ENCODE assay signal across 8 cellular contexts in the genomic region with DNA sequence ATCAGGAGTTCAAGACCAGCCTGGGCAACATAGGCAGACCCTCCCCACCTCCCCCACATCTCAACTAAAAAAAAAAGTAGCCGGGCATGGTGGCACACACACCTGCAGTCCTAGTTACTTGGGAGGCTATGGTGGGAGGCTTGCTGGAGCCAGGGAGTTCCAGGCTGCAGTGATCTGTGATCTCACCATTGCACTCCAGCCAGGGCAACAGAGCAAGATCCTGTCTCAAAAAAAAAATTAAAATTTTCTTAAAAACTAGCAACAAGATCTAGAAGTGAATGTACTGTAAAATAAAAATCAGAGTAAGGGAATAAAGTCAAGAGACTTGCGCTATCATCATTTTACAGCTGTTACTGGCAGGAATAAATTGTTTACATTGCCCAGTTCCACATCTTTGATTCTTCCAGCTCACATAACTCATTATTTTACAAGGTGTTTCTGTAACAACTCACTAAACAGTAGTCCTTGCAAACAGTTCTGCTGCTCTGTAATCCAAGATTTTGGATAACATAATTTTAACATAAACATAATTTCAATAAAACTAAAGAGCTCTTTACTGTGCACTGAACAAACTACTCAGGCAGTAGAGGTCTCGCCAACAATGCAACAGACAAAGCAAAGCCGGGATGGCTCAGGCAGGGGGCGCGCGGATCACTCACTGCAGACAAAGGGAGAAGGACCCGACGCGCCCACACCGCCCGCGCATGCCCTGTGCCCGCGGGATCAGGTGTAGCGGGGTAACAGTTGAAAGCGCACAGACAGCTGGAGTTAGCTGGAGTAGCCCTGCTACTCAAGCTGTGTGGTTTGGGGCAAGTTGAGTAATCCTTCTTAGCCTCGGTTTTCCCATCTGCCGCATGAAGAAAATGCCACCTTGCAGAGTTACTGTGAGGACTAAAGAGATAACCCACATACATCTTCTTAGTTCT.
DNase-seq lines count a peak whose midpoint lies in the region; ATAC-seq and TF ChIP-seq lines count a peak whose summit lies in the region.

No MANE protein-coding gene starts in this region.

- no peak overlapping the region for H3K27ac Mint-ChIP-seq in CD8-positive, alpha-beta T cell
- no peak overlapping the region for H3K27ac Mint-ChIP-seq in activated CD8-positive, alpha-beta T cell treated with anti-CD3 and anti-CD28 coated beads, Interleukin-2, amount 10 ng/mL, durations not matched to agents 7 days and 5 days
- H3K27ac Mint-ChIP-seq in nephron: peak overlapping the region in 2 of 3 experiments; percentile 37 to 64

- peaks cover 6% of the 10 kb centered on the region for H3K4me1 Mint-ChIP-seq in CD8-positive, alpha-beta T cell (ENCODE audit: low read depth)
- H3K4me1 Mint-ChIP-seq in activated CD8-positive, alpha-beta T cell treated with anti-CD3 and anti-CD28 coated beads, Interleukin-2, amount 10 ng/mL, durations not matched to agents 7 days and 5 days (ENCODE audit: low read depth): peaks cover 11% of the 10 kb centered on the region
- peaks cover 13% of the 10 kb centered on the region for H3K4me1 Mint-ChIP-seq in nephron

- H3K27me3 Mint-ChIP-seq in CD8-positive, alpha-beta T cell (ENCODE audit: low read depth): peaks cover 19% of the 10 kb centered on the region
- H3K27me3 Mint-ChIP-seq in activated CD8-positive, alpha-beta T cell treated with anti-CD3 and anti-CD28 coated beads, Interleukin-2, amount 10 ng/mL, durations not matched to agents 7 days and 5 days (ENCODE audit: low read depth): peaks cover 44% of the 10 kb centered on the region
- H3K27me3 Mint-ChIP-seq in nephron (ENCODE audit: low read depth): peaks cover 12% of the 10 kb centered on the region

- H3K9me3 ChIP-seq in CD8-positive, alpha-beta T cell (ENCODE audit: low read length): no peaks in the 10 kb centered on the region
- H3K9me3 ChIP-seq in effector memory CD4-positive, alpha-beta T cell (ENCODE audit: control insufficient read depth, low read length): no peaks in the 10 kb centered on the region

- H3K27ac ChIP-seq in CD8-positive, alpha-beta T cell (ENCODE audit: low read depth, low read length): no peak overlapping the region
- no peak overlapping the region for H3K27ac ChIP-seq in effector memory CD4-positive, alpha-beta T cell (ENCODE audit: insufficient read depth, low read length, poor library complexity, severe bottlenecking)

- CTCF ChIA-PET in CD8-positive, alpha-beta T cell (lab: Charles Lee): interaction anchor here (0.6 to 9.4 kb wide), 39 partner anchors 8 to 1083 kb away, joined by 3 to 122 read pairs (median 5); a partner anchor contains a TSS
- CTCF ChIA-PET in activated CD8-positive, alpha-beta T cell treated with anti-CD3 and anti-CD28 coated beads, Interleukin-2, amount 10 ng/mL, durations not matched to agents 7 days and 5 days (lab: Charles Lee): interaction anchor here (0.6 to 6.1 kb wide), 43 partner anchors 9 to 603 kb away, joined by 3 to 88 read pairs (median 4); a partner anchor contains a TSS

- no peak overlapping the region for H3K4me3 Mint-ChIP-seq in CD8-positive, alpha-beta T cell
- peak overlapping the region; percentile 19 for H3K4me3 Mint-ChIP-seq in activated CD8-positive, alpha-beta T cell treated with anti-CD3 and anti-CD28 coated beads, Interleukin-2, amount 10 ng/mL, durations not matched to agents 7 days and 5 days
- peak overlapping the region; percentile 14 to 27 (median 23) for H3K4me3 Mint-ChIP-seq in nephron

- peak; percentile 65 to 88 (median 81) for DNase-seq in CD8-positive, alpha-beta T cell
- DNase-seq in HT-29 (ENCODE audit: low spot score) (peak; percentile 80), NCI-H82 treated with DMSO at 0.1 percent for 48 hours (lab: John Stamatoyannopoulos, UW; ENCODE audit: unreplicated experiment) (peak; percentile 98)
- peak; percentile 85 for DNase-seq in activated CD8-positive, alpha-beta T cell treated with anti-CD3 and anti-CD28 coated beads, Interleukin-2, amount 10 ng/mL, durations not matched to agents 7 days and 5 days
- DNase-seq in effector memory CD4-positive, alpha-beta T cell: peak; percentile 47 to 64 (median 62)
- peak; percentile 83 for DNase-seq in stimulated activated naive CD8-positive, alpha-beta T cell treated with anti-CD3 and anti-CD28 coated beads, Interleukin-15, Interleukin-2, amounts not matched to agents 100 U/mL and 50 U/mL, for 24 hours

- POLR2A ChIA-PET in CD8-positive, alpha-beta T cell (lab: Charles Lee): interaction anchor here (1.2 to 1.6 kb wide), 2 partner anchors 110 to 121 kb away, joined by 4 read pairs; no protein-coding TSS in a partner anchor
- POLR2A ChIA-PET in activated CD8-positive, alpha-beta T cell treated with anti-CD3 and anti-CD28 coated beads, Interleukin-2, amount 10 ng/mL, durations not matched to agents 7 days and 5 days (lab: Charles Lee): interaction anchor here (0.7 to 1.5 kb wide), 6 partner anchors 12 to 118 kb away, joined by 3 to 7 read pairs (median 3); no protein-coding TSS in a partner anchor

- H3K36me3 ChIP-seq in CD8-positive, alpha-beta T cell (ENCODE audit: insufficient read depth, low read length): no peaks in the 10 kb centered on the region
- no peaks in the 10 kb centered on the region for H3K36me3 ChIP-seq in effector memory CD4-positive, alpha-beta T cell (ENCODE audit: control insufficient read depth, insufficient read depth, low read length)

- intact Hi-C loops in CD8-positive, alpha-beta T cell (cut with DNase I, micrococcal nuclease): loop anchor here (1.0 to 5.0 kb wide), 4 partner anchors 18 to 589 kb away; no protein-coding TSS in a partner anchor

- no peaks in the 10 kb centered on the region for H3K36me3 Mint-ChIP-seq in CD8-positive, alpha-beta T cell
- no peaks in the 10 kb centered on the region for H3K36me3 Mint-ChIP-seq in activated CD8-positive, alpha-beta T cell treated with anti-CD3 and anti-CD28 coated beads, Interleukin-2, amount 10 ng/mL, durations not matched to agents 7 days and 5 days (ENCODE audit: low read depth)
- no peaks in the 10 kb centered on the region for H3K36me3 Mint-ChIP-seq in nephron (ENCODE audit: low read depth)

- ATAC-seq in CD8-positive, alpha-beta T cell: peak; percentile 100
- peak; percentile 70 for ATAC-seq in GM19468 (IDR thresholded peaks at IDR 0.05; ENCODE audit: extremely low read depth, unreplicated experiment)
- ATAC-seq in activated CD8-positive, alpha-beta T cell treated with anti-CD3 and anti-CD28 coated beads, Interleukin-2, amount 10 ng/mL, durations not matched to agents 7 days and 5 days: peak; percentile 100
- peak; percentile 98 for ATAC-seq in stimulated activated naive CD8-positive, alpha-beta T cell treated with anti-CD3 and anti-CD28 coated beads, Interleukin-15, Interleukin-2, amounts not matched to agents 100 U/mL and 50 U/mL, for 24 hours

- H3K4me1 ChIP-seq in CD8-positive, alpha-beta T cell (ENCODE audit: insufficient read depth, low read length): peaks cover 4% of the 10 kb centered on the region
- peaks cover 4% of the 10 kb centered on the region for H3K4me1 ChIP-seq in effector memory CD4-positive, alpha-beta T cell (ENCODE audit: control insufficient read depth, insufficient read depth, low read length, poor library complexity, severe bottlenecking)

- H3K4me3 ChIP-seq in CD8-positive, alpha-beta T cell (ENCODE audit: low read depth, low read length): no peak overlapping the region
- H3K4me3 ChIP-seq in effector memory CD4-positive, alpha-beta T cell (ENCODE audit: insufficient read depth, low read depth, low read length, poor library complexity, severe bottlenecking): no peak overlapping the region

- H3K27me3 ChIP-seq in CD8-positive, alpha-beta T cell (ENCODE audit: insufficient read depth, low read length): no peaks in the 10 kb centered on the region
- peaks cover 15% of the 10 kb centered on the region for H3K27me3 ChIP-seq in effector memory CD4-positive, alpha-beta T cell (replicated peaks; ENCODE audit: control insufficient read depth, insufficient read depth, low read length, poor library complexity, severe bottlenecking)

- peak; percentile 80 for TF ChIP-seq CTCF in CD8-positive, alpha-beta T cell (IDR thresholded peaks at IDR 0.05)
- peak; percentile 50 to 59 (median 58) for TF ChIP-seq CTCF in nephron (IDR thresholded peaks at IDR 0.05; ENCODE audit: unreplicated experiment in 3 of 3)

- H3K9me3 Mint-ChIP-seq in CD8-positive, alpha-beta T cell: no peaks in the 10 kb centered on the region
- no peaks in the 10 kb centered on the region for H3K9me3 Mint-ChIP-seq in activated CD8-positive, alpha-beta T cell treated with anti-CD3 and anti-CD28 coated beads, Interleukin-2, amount 10 ng/mL, durations not matched to agents 7 days and 5 days (ENCODE audit: insufficient read depth)
- H3K9me3 Mint-ChIP-seq in nephron: no peaks in the 10 kb centered on the region

Comparison
In these comparisons a context has a peak if more than half of its experiments do, and no peak if none do; other contexts are left out.
1. H3K27ac Mint-ChIP-seq: peak in nephron (2 of 3); none in CD8-positive, alpha-beta T cell (single experiment) and activated CD8-positive, alpha-beta T cell treated with anti-CD3 and anti-CD28 coated beads, Interleukin-2, amount 10 ng/mL, durations not matched to agents 7 days and 5 days (single experiment).
2. Peak in every context shown above with its lines, with median percentiles within 50 percentile points of each other: ATAC-seq and DNase-seq.